27 cellular contexts compared by ENCODE assay signal in the genomic region with DNA sequence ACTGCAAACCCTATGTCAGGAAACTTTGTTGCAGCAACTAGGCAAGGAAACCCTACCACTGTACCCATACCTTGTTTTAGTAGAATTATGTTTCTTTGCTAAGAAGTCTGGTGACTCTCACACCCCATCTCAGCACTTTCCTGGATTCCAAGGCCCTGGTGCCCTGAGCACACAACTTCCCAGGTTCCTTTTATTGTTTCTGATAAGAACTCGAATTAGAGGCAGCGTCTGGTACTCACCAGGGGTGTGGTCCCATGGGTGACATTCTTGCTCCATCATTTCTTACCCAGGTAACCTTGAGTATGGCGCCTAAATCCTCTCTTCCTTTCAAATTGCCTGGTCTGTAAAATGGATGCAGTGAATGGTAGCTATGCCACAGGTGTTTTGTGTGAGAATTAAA.
"Had no signal": no experiment of that assay in that cellular context is flagged by ENCODE, and none has a peak within 500 bp of the region (broad histone marks: within the 10 kb centered on the region; RNA-seq: fewer than 3 reads in every experiment).

No MANE protein-coding gene starts in this region.

- H3K36me3 ChIP-seq: brain microvascular endothelial cell, cardiac muscle cell, MG63, SJCRH30 had no signal

- ATAC-seq: activated CD4-positive, CD25-positive, alpha-beta regulatory T cell treated with anti-CD3 and anti-CD28 coated beads, Interleukin-2, amount 50 U/mL, for 24 hours; activated CD8-positive, alpha-beta T cell treated with anti-CD3 and anti-CD28 coated beads for 36 hours; activated T-cell treated with anti-CD3 and anti-CD28 coated beads, Interleukin-2, amount 50 U/mL, for 72 hours had no signal

- H3K4me1 ChIP-seq: Peyer's patch, SJCRH30 had no signal

- H3K9ac ChIP-seq: SK-N-SH had no signal

- H3K4me2 ChIP-seq: SK-N-SH had no signal

- H3K9me3 ChIP-seq: MG63, Peyer's patch, SJCRH30, SK-N-SH had no signal

- H3K27me3 ChIP-seq: brain microvascular endothelial cell, cardiac muscle cell, MG63, Peyer's patch, SJCRH30 had no signal

- H3K27ac ChIP-seq: brain microvascular endothelial cell, cardiac muscle cell, Peyer's patch, RWPE1, SJCRH30 had no signal

- DNase-seq: activated CD4-positive, alpha-beta T cell treated with anti-CD3 and anti-CD28 coated beads for 4 hours; activated CD8-positive, alpha-beta memory T cell treated with anti-CD3 and anti-CD28 coated beads, Interleukin-2, amount 50 U/mL, for 4 hours; activated CD8-positive, alpha-beta T cell treated with anti-CD3 and anti-CD28 coated beads for 36 hours; activated gamma-delta T cell treated with Interleukin-2 at 50 U/mL for 16 hours; activated naive CD4-positive, alpha-beta T cell treated with anti-CD3 and anti-CD28 coated beads, Interleukin-2, amount 10 ng/mL, durations not matched to agents 7 days and 5 days; activated naive CD8-positive, alpha-beta T cell treated with anti-CD3 and anti-CD28 coated beads for 36 hours; activated T-cell treated with anti-CD3 and anti-CD28 coated beads, Interleukin-2, amount 50 U/mL, for 72 hours; brain microvascular endothelial cell; MG63; NCI-H1092 treated with DMSO at 0.1 percent for 48 hours; NCI-H1417 treated with DMSO at 0.1 percent for 48 hours; NCI-H1694; NCI-H2029; NCI-H2107; NCI-H2171 treated with DMSO at 0.1 percent for 48 hours; NCI-H226; NCI-H526 treated with DMSO at 0.1 percent for 48 hours; NCI-H82; NK-92 treated with Interleukin-12 subunit alpha and Interleukin-12 subunit beta, amount 100 ng/mL, for 24 hours; Peyer's patch; Right ventricle myocardium superior; SJCRH30; SK-N-SH; T-helper 1 cell had no signal

- H3K4me3 ChIP-seq: cardiac muscle cell, MG63, Peyer's patch, SJCRH30 had no signal
